1 cellular context compared by ENCODE assay signal in genomic region chr10:21315321-21316220, GRCh38.
TF ChIP-seq lines count a peak whose summit lies in the region.

No MANE protein-coding gene starts in this region.

TF ChIP-seq in GM12878, 131 proteins besides CTCF, POLR2A, EP300 and RAD21:
- TF ChIP-seq STAT3 (IDR thresholded peaks at IDR 0.05; ENCODE audit: low read depth, low read length) (no peak), SP1 (IDR thresholded peaks at IDR 0.05; ENCODE audit: low read depth, low read length) (no peak), ESRRA (IDR thresholded peaks at IDR 0.05; ENCODE audit: low read length) (no peak), SUZ12 (IDR thresholded peaks at IDR 0.05; ENCODE audit: unreplicated experiment) (no peak), ZNF274 (IDR thresholded peaks at IDR 0.05; ENCODE audit: insufficient read depth, insufficient read length) (no peak), HCFC1 (IDR thresholded peaks at IDR 0.05; ENCODE audit: low read length) (no peak), SIN3A (IDR thresholded peaks at IDR 0.05; ENCODE audit: low read depth, low read length) (no peak), MEF2A (IDR thresholded peaks at IDR 0.05; ENCODE audit: insufficient read depth, low read depth, low read length) (no peak), CREB1 (IDR thresholded peaks at IDR 0.05; ENCODE audit: low read depth) (no peak), BCL11A (IDR thresholded peaks at IDR 0.05; ENCODE audit: low read depth, low read length) (no peak), TARDBP (IDR thresholded peaks at IDR 0.05; ENCODE audit: borderline replicate concordance) (no peak), ZBTB40 (IDR thresholded peaks at IDR 0.05; ENCODE audit: borderline replicate concordance) (no peak), BHLHE40 (IDR thresholded peaks at IDR 0.05; ENCODE audit: borderline replicate concordance in 1 of 2, low read depth in 2 of 2, low read length in 1 of 2) (no peak)
- TF ChIP-seq, protein P1, sequence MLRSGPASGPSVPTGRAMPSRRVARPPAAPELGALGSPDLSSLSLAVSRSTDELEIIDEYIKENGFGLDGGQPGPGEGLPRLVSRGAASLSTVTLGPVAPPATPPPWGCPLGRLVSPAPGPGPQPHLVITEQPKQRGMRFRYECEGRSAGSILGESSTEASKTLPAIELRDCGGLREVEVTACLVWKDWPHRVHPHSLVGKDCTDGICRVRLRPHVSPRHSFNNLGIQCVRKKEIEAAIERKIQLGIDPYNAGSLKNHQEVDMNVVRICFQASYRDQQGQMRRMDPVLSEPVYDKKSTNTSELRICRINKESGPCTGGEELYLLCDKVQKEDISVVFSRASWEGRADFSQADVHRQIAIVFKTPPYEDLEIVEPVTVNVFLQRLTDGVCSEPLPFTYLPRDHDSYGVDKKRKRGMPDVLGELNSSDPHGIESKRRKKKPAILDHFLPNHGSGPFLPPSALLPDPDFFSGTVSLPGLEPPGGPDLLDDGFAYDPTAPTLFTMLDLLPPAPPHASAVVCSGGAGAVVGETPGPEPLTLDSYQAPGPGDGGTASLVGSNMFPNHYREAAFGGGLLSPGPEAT (IDR thresholded peaks at IDR 0.05; ENCODE audit: low read depth): no peak
- TF ChIP-seq, protein P2, sequence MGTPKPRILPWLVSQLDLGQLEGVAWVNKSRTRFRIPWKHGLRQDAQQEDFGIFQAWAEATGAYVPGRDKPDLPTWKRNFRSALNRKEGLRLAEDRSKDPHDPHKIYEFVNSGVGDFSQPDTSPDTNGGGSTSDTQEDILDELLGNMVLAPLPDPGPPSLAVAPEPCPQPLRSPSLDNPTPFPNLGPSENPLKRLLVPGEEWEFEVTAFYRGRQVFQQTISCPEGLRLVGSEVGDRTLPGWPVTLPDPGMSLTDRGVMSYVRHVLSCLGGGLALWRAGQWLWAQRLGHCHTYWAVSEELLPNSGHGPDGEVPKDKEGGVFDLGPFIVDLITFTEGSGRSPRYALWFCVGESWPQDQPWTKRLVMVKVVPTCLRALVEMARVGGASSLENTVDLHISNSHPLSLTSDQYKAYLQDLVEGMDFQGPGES (IDR thresholded peaks at IDR 0.05): no peak
